8 cellular contexts compared by ENCODE assay signal in the genomic region with DNA sequence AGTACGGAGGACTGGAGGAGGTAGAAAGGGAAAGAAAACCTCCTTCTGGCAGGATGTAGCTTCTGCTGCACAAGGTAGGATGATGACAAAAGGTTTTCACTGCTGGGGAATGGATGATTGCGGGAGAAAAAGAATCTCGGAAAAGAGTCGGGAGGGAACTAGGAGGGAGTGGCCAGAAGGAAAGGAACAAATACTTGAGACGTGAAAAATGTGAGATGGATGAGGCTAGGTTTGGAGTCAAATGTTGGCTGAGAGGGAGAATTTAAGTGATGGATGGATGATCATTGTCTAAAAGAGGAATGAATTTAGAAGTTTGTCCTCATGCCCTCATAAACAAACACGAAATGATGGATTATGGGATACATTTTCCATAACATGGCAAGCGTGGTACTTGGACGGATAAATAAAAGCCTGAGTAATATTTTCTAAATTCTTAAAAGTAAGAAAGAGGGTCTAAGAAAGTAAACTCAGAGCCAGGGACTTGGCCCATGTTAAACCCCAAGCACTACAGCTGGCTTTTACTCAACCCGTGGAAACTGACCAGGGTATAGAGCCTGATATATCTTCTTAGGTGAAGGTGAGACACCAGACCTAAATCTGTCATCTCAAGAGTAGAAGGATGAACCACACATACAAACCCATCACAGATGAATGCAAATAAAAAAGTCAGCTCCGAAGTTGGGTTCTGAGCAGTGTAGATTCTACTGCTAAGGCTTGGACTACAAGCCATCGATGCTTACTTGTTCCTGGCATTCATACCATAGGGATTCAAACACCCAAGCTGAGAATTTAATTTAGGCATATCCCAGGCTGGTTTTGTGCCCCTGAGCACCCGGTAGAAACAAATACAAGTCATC.
DNase-seq lines count a peak whose midpoint lies in the region; ATAC-seq and TF ChIP-seq lines count a peak whose summit lies in the region.

No MANE protein-coding gene starts in this region.

- H3K4me1 ChIP-seq in lower lobe of right lung (peaks cover 7% of the 10 kb centered on the region), urinary bladder (ENCODE audit: insufficient read depth) (no peaks in the 10 kb centered on the region)

- 17% methylated on average over 12 of the region's 12 CpGs for WGBS in urinary bladder

- H3K27ac Mint-ChIP-seq in activated T-cell treated with anti-CD3 and anti-CD28 coated beads, Interleukin-2, amount 50 U/mL, for 72 hours, result peak overlapping the region; percentile 99
- H3K27ac Mint-ChIP-seq in MCF 10A (ENCODE audit: low read depth, unreplicated experiment), result peak overlapping the region; percentile 64

- BruUV-seq in MCF 10A (replicated peaks; lab: Mats Ljungman, UMichigan), result no TSS peak

- H3K36me3 ChIP-seq in lower lobe of right lung (no peaks in the 10 kb centered on the region), urinary bladder (ENCODE audit: insufficient read depth) (no peaks in the 10 kb centered on the region)

- H3K4me3 Mint-ChIP-seq in activated T-cell treated with anti-CD3 and anti-CD28 coated beads, Interleukin-2, amount 50 U/mL, for 72 hours, result peak overlapping the region; percentile 88 to 95
- peak overlapping the region; percentile 82 for H3K4me3 Mint-ChIP-seq in MCF 10A (ENCODE audit: unreplicated experiment)

- H3K36me3 Mint-ChIP-seq in activated T-cell treated with anti-CD3 and anti-CD28 coated beads, Interleukin-2, amount 50 U/mL, for 72 hours (ENCODE audit: insufficient read depth in 2 of 2), result peaks cover 8 to 9% of the 10 kb centered on the region in 2 donors
- peaks cover 60% of the 10 kb centered on the region for H3K36me3 Mint-ChIP-seq in MCF 10A (ENCODE audit: insufficient read depth, unreplicated experiment)

- CTCF ChIA-PET in MCF 10A (lab: Yijun Ruan, JAX), result interaction anchor here (0.6 to 2.1 kb wide), 8 partner anchors 12 to 153 kb away, joined by 3 to 11 read pairs (median 4); a partner anchor contains a TSS

- H3K4me3 ChIP-seq in lower lobe of right lung, result peak overlapping the region; percentile 72
- peak overlapping the region; percentile 36 for H3K4me3 ChIP-seq in urinary bladder (ENCODE audit: low read depth, low read length)

- H3K27me3 ChIP-seq in lower lobe of right lung (ENCODE audit: low read depth), result no peaks in the 10 kb centered on the region

- intact Hi-C loops in MCF 10A (cut with micrococcal nuclease), result loop anchor here (5.0 kb wide), 1 partner anchor 102 kb away; a partner anchor contains a TSS
- intact Hi-C loops in lower lobe of right lung (cut with DNase I), result no loop called here

- H3K4me1 Mint-ChIP-seq in activated T-cell treated with anti-CD3 and anti-CD28 coated beads, Interleukin-2, amount 50 U/mL, for 72 hours (ENCODE audit: low read depth), result peaks cover 67% of the 10 kb centered on the region
- H3K4me1 Mint-ChIP-seq in MCF 10A (ENCODE audit: insufficient read depth, unreplicated experiment), result peaks cover 14% of the 10 kb centered on the region

- H3K27ac ChIP-seq in lower lobe of right lung (peak overlapping the region; percentile 99), urinary bladder (ENCODE audit: low read depth) (no peak overlapping the region)

- ATAC-seq in activated T-cell treated with anti-CD3 and anti-CD28 coated beads, Interleukin-2, amount 50 U/mL, for 72 hours (replicated peaks in 1 of 2), result peak; percentile 6 to 11
- ATAC-seq in lower lobe of right lung (no peak), GM18909 (IDR thresholded peaks at IDR 0.05; ENCODE audit: poor library complexity, unreplicated experiment) (no peak)

- TF ChIP-seq CTCF in MCF 10A (IDR thresholded peaks at IDR 0.05; ENCODE audit: unreplicated experiment) (no peak), lower lobe of right lung (IDR thresholded peaks at IDR 0.05) (no peak)

- H3K9me3 Mint-ChIP-seq in activated T-cell treated with anti-CD3 and anti-CD28 coated beads, Interleukin-2, amount 50 U/mL, for 72 hours, result no peaks in the 10 kb centered on the region
- no peaks in the 10 kb centered on the region for H3K9me3 Mint-ChIP-seq in MCF 10A (ENCODE audit: unreplicated experiment)

- DNase-seq in activated T-cell treated with anti-CD3 and anti-CD28 coated beads, Interleukin-2, amount 50 U/mL, for 72 hours, result peak; percentile 29 to 57
- no peak for DNase-seq in activated T-cell treated with anti-CD3 and anti-CD28 coated beads, Interleukin-2, amount 50 U/mL, for 48 hours
- peak; percentile 27 for DNase-seq in NCI-H345 treated with DMSO at 0.1 percent for 48 hours (lab: John Stamatoyannopoulos, UW; ENCODE audit: unreplicated experiment)
- peak; percentile 47 for DNase-seq in MCF 10A (ENCODE audit: unreplicated experiment)
- DNase-seq in lower lobe of right lung, result no peak
- no peak for DNase-seq in HPDE6-E6E7 (ENCODE audit: extremely low spot score)

- H3K27me3 Mint-ChIP-seq in activated T-cell treated with anti-CD3 and anti-CD28 coated beads, Interleukin-2, amount 50 U/mL, for 72 hours (ENCODE audit: low read depth), result no peaks in the 10 kb centered on the region
- H3K27me3 Mint-ChIP-seq in MCF 10A (ENCODE audit: insufficient read depth, unreplicated experiment), result no peaks in the 10 kb centered on the region

- POLR2A ChIA-PET in MCF 10A (lab: Yijun Ruan, JAX), result interaction anchor here (0.6 to 10.4 kb wide), 50 partner anchors 10 to 1736 kb away, joined by 3 to 1660 read pairs (median 34); a partner anchor contains a TSS

- H3K9me3 ChIP-seq in lower lobe of right lung, result no peaks in the 10 kb centered on the region

Comparison
In these comparisons a context has a peak if more than half of its experiments do, and no peak if none do; other contexts are left out.
1. DNase-seq: peak in activated T-cell treated with anti-CD3 and anti-CD28 coated beads, Interleukin-2, amount 50 U/mL, for 72 hours (2 of 2), NCI-H345 treated with DMSO at 0.1 percent for 48 hours (single experiment) and MCF 10A (single experiment); none in activated T-cell treated with anti-CD3 and anti-CD28 coated beads, Interleukin-2, amount 50 U/mL, for 48 hours (0 of 2), lower lobe of right lung (single experiment) and HPDE6-E6E7 (single experiment).
2. ATAC-seq: peak in activated T-cell treated with anti-CD3 and anti-CD28 coated beads, Interleukin-2, amount 50 U/mL, for 72 hours (2 of 2); none in lower lobe of right lung (0 of 2) and GM18909 (single experiment).